ENCODE assay signal across 1 cellular context in genomic region chr17:2158011-2158410, GRCh38.
TF ChIP-seq lines count a peak whose summit lies in the region.

No MANE protein-coding gene starts in this region.

TF ChIP-seq in HepG2, 621 proteins besides CTCF, POLR2A, EP300 and RAD21 (continued from another document and continues in another):
- TF ChIP-seq ZNF580 (CRISPR knock-in tag; IDR thresholded peaks at IDR 0.05; ENCODE audit: borderline replicate concordance, low read depth) (no peak), CSRNP2 (CRISPR knock-in tag; conservative IDR thresholded peaks at IDR 0.05; ENCODE audit: low read depth) (no peak), ZNF329 (CRISPR knock-in tag; IDR thresholded peaks at IDR 0.05; ENCODE audit: low read depth) (no peak), RELA (CRISPR knock-in tag; IDR thresholded peaks at IDR 0.05) (no peak), ZNF232 (CRISPR knock-in tag; IDR thresholded peaks at IDR 0.05; ENCODE audit: borderline replicate concordance) (no peak), RAD51 (IDR thresholded peaks at IDR 0.05; ENCODE audit: borderline replicate concordance) (no peak), ZNF180 (CRISPR knock-in tag; IDR thresholded peaks at IDR 0.05; ENCODE audit: borderline replicate concordance, low read depth) (no peak), ZNF333 (CRISPR knock-in tag; IDR thresholded peaks at IDR 0.05; ENCODE audit: borderline replicate concordance) (no peak), BCL6 (CRISPR knock-in tag; IDR thresholded peaks at IDR 0.05) (peak; percentile 65), ZNF350 (CRISPR knock-in tag; IDR thresholded peaks at IDR 0.05; ENCODE audit: borderline replicate concordance, low read depth) (no peak), ZNF234 (CRISPR knock-in tag; conservative IDR thresholded peaks at IDR 0.05) (no peak), KAT7 (CRISPR knock-in tag; IDR thresholded peaks at IDR 0.05; ENCODE audit: borderline replicate concordance) (no peak), NFE2L2 (IDR thresholded peaks at IDR 0.05; ENCODE audit: low read length) (no peak), ARNT (IDR thresholded peaks at IDR 0.05) (no peak), CREM (IDR thresholded peaks at IDR 0.05) (peak; percentile 30; the same call in 1 of the 2 replicates), CREM (CRISPR knock-in tag; IDR thresholded peaks at IDR 0.05) (no peak), E2F1 (CRISPR knock-in tag; IDR thresholded peaks at IDR 0.05) (no peak), RXRA (CRISPR knock-in tag; IDR thresholded peaks at IDR 0.05) (no peak), IRF2 (CRISPR knock-in tag; IDR thresholded peaks at IDR 0.05) (no peak), SNAI1 (CRISPR knock-in tag; IDR thresholded peaks at IDR 0.05; ENCODE audit: borderline replicate concordance) (no peak), ZNF556 (CRISPR knock-in tag; IDR thresholded peaks at IDR 0.05; ENCODE audit: borderline replicate concordance) (no peak), ZNF33A (CRISPR knock-in tag; IDR thresholded peaks at IDR 0.05; ENCODE audit: borderline replicate concordance) (no peak), POGZ (CRISPR knock-in tag; IDR thresholded peaks at IDR 0.05) (peak; percentile 29; the same call in 1 of the 2 replicates), ZNF160 (CRISPR knock-in tag; IDR thresholded peaks at IDR 0.05) (no peak), STAT6 (CRISPR knock-in tag; IDR thresholded peaks at IDR 0.05; ENCODE audit: borderline replicate concordance) (no peak), ZNF678 (CRISPR knock-in tag; IDR thresholded peaks at IDR 0.05) (no peak), TARDBP (CRISPR knock-in tag; IDR thresholded peaks at IDR 0.05) (no peak), XRCC5 (optimal IDR thresholded peaks at IDR 0.05; ENCODE audit: low read length) (no peak), KAT8 (CRISPR knock-in tag; IDR thresholded peaks at IDR 0.05) (peak; percentile 39; the same call in 1 of the 2 replicates), BORCS8-MEF2B (CRISPR knock-in tag; IDR thresholded peaks at IDR 0.05) (no peak), DPF2 (CRISPR knock-in tag; IDR thresholded peaks at IDR 0.05; ENCODE audit: borderline replicate concordance, low read depth) (no peak), MLXIP (CRISPR knock-in tag; IDR thresholded peaks at IDR 0.05; ENCODE audit: borderline replicate concordance) (no peak), FOSL2 (CRISPR knock-in tag; IDR thresholded peaks at IDR 0.05) (peak; percentile 41; the same call in 1 of the 2 replicates), MXD4 (CRISPR knock-in tag; IDR thresholded peaks at IDR 0.05) (no peak), ZNF317 (CRISPR knock-in tag; IDR thresholded peaks at IDR 0.05) (no peak), SMAD3 (CRISPR knock-in tag; IDR thresholded peaks at IDR 0.05) (no peak), ZNF644 (CRISPR knock-in tag; IDR thresholded peaks at IDR 0.05; ENCODE audit: low read depth) (no peak), ZBTB39 (CRISPR knock-in tag; IDR thresholded peaks at IDR 0.05) (no peak), ZNF367 (CRISPR knock-in tag; IDR thresholded peaks at IDR 0.05; ENCODE audit: borderline replicate concordance) (no peak), MED1 (CRISPR knock-in tag; IDR thresholded peaks at IDR 0.05) (no peak), UBTF (CRISPR knock-in tag; IDR thresholded peaks at IDR 0.05) (no peak), ZNF780A (CRISPR knock-in tag; IDR thresholded peaks at IDR 0.05) (no peak), ZNF770 (CRISPR knock-in tag; IDR thresholded peaks at IDR 0.05) (no peak), FOXC1 (CRISPR knock-in tag; IDR thresholded peaks at IDR 0.05; ENCODE audit: borderline replicate concordance) (no peak), PLRG1 (conservative IDR thresholded peaks at IDR 0.05) (no peak), NR2F2 (IDR thresholded peaks at IDR 0.05; ENCODE audit: borderline replicate concordance, low read depth) (no peak), FOXO1 (CRISPR knock-in tag; IDR thresholded peaks at IDR 0.05) (no peak), PCBP2 (optimal IDR thresholded peaks at IDR 0.05; ENCODE audit: low read depth, low read length, poor library complexity, severe bottlenecking) (no peak), BCL3 (CRISPR knock-in tag; IDR thresholded peaks at IDR 0.05) (no peak), ZNF713 (CRISPR knock-in tag; IDR thresholded peaks at IDR 0.05) (no peak), ZNF468 (CRISPR knock-in tag; IDR thresholded peaks at IDR 0.05) (no peak), NFE2 (CRISPR knock-in tag; IDR thresholded peaks at IDR 0.05) (no peak)
